Comparison of ENCODE assay signal across 8 cellular contexts in the genomic region with DNA sequence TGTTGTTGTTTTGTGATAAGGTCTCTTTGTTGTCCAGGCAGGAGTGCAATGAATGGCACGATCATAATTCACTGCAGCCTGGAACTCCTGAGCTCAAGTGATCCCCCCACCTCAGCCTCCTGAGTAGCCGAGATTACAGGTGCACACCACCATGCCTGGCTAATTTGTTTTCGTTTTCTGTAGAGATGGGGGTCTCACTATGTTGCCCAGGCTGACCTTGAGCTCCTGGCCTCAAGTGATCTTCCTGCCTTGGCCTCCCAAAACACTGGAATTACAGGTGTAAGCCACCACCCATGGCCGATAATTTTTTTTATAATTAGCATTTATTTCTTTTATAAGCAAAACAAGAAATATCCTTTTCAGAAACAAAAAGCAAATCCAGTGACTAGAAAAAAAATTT. TPM values are rescaled to one million over a fixed set of nuclear protein-coding genes. Genes with fewer than 3 reads are reported as not detected.
A peak's percentile ranks its signal among the peaks of the same experiment; 100 is the strongest.
DNase-seq lines count a peak whose midpoint lies in the region; ATAC-seq, FAIRE-seq and TF ChIP-seq lines count a peak whose summit lies in the region.

No MANE protein-coding gene starts in this region.

- TF ChIP-seq RAD21 in HepG2 (CRISPR knock-in tag; IDR thresholded peaks at IDR 0.05): no peak

- peak overlapping the region; percentile 96 for H3K27ac Mint-ChIP-seq in activated CD8-positive, alpha-beta T cell treated with anti-CD3 and anti-CD28 coated beads for 36 hours
- H3K27ac Mint-ChIP-seq in memory B cell: peak overlapping the region; percentile 82

- H3K9me3 ChIP-seq in HepG2 (ENCODE audit: low read length) (no peaks in the 10 kb centered on the region), right lobe of liver (no peaks in the 10 kb centered on the region), A673 (ENCODE audit: low read depth, low read length, poor library complexity, severe bottlenecking) (no peaks in the 10 kb centered on the region)

- H3K36me3 Mint-ChIP-seq in activated CD8-positive, alpha-beta T cell treated with anti-CD3 and anti-CD28 coated beads for 36 hours (ENCODE audit: low read depth): peaks cover 36% of the 10 kb centered on the region
- H3K36me3 Mint-ChIP-seq in memory B cell: peaks cover 18% of the 10 kb centered on the region

- H3K27ac ChIP-seq in HepG2 (ENCODE audit: extremely low read length, insufficient read depth, low read length) (no peak overlapping the region), right lobe of liver (no peak overlapping the region), A673 (ENCODE audit: low read depth, low read length, poor library complexity, severe bottlenecking) (no peak overlapping the region)

- no peak for TF ChIP-seq CTCF in HepG2 (CRISPR knock-in tag; IDR thresholded peaks at IDR 0.05)
- no peak for TF ChIP-seq CTCF in right lobe of liver (IDR thresholded peaks at IDR 0.05)
- peak; percentile 12 for TF ChIP-seq CTCF in activated CD8-positive, alpha-beta T cell treated with anti-CD3 and anti-CD28 coated beads for 36 hours (IDR thresholded peaks at IDR 0.05)
- no peak for TF ChIP-seq CTCF in A673 (conservative IDR thresholded peaks at IDR 0.05; ENCODE audit: low read depth, low read length)

- H4K20me1 ChIP-seq in HepG2 (ENCODE audit: insufficient read depth, low read length): peaks cover 3% of the 10 kb centered on the region; the same call in 1 of the 2 replicates

- H3K9ac ChIP-seq in HepG2 (ENCODE audit: insufficient read depth, low read depth, low read length): no peak overlapping the region

- H3K4me1 Mint-ChIP-seq in activated CD8-positive, alpha-beta T cell treated with anti-CD3 and anti-CD28 coated beads for 36 hours (ENCODE audit: low read depth): peaks cover 36% of the 10 kb centered on the region
- H3K4me1 Mint-ChIP-seq in memory B cell: peaks cover 22% of the 10 kb centered on the region

- H3K4me3 ChIP-seq in HepG2 (replicated peaks in 1 of 3; ENCODE audit: insufficient read depth in 1 of 3, low read depth in 2 of 3, low read length in 3 of 3) (no peak overlapping the region), right lobe of liver (no peak overlapping the region), A673 (ENCODE audit: low read depth, low read length, poor library complexity, severe bottlenecking) (no peak overlapping the region)

- TF ChIP-seq POLR2A in HepG2 (IDR thresholded peaks at IDR 0.05; ENCODE audit: insufficient read depth in 1 of 2, low read depth in 2 of 2, low read length in 2 of 2) (no peak), right lobe of liver (IDR thresholded peaks at IDR 0.05) (no peak)

- intact Hi-C loops in HepG2 (cut with micrococcal nuclease; ENCODE audit: unreplicated experiment): no loop called here
- intact Hi-C loops in right lobe of liver (cut with DNase I): no loop called here
- intact Hi-C loops in activated CD8-positive, alpha-beta T cell treated with anti-CD3 and anti-CD28 coated beads for 36 hours (cut with micrococcal nuclease): loop anchor here (2.0 to 10.0 kb wide), 4 partner anchors 39 to 206 kb away; partner anchors contain the start of gene THAP9
- intact Hi-C loops in sciatic nerve (cut with DNase I): no loop called here
- intact Hi-C loops in A673 (cut with micrococcal nuclease; ENCODE audit: unreplicated experiment): no loop called here

- BruUV-seq in HepG2 (replicated peaks; lab: Mats Ljungman, UMichigan): no TSS peak
- no TSS peak for BruUV-seq in A673 (replicated peaks; lab: Mats Ljungman, UMichigan)

- POLR2A ChIA-PET in HepG2 (lab: Yijun Ruan, JAX): no interaction called here
- POLR2A ChIA-PET in activated CD8-positive, alpha-beta T cell treated with anti-CD3 and anti-CD28 coated beads for 36 hours (lab: Charles Lee): interaction anchor here (0.9 to 2.8 kb wide), 8 partner anchors 10 to 172 kb away, joined by 3 to 27 read pairs (median 3); no protein-coding TSS in a partner anchor
- POLR2A ChIA-PET in A673 (lab: Charles Lee; ENCODE audit: low non-redundant PET): no interaction called here

- peak overlapping the region; percentile 84 for H3K4me3 Mint-ChIP-seq in activated CD8-positive, alpha-beta T cell treated with anti-CD3 and anti-CD28 coated beads for 36 hours
- H3K4me3 Mint-ChIP-seq in memory B cell: peak overlapping the region; percentile 95

- CTCF ChIA-PET in HepG2 (lab: Yijun Ruan, JAX; ENCODE audit: low intra/inter-chr PET ratio, low total read pairs): no interaction called here
- CTCF ChIA-PET in activated CD8-positive, alpha-beta T cell treated with anti-CD3 and anti-CD28 coated beads for 36 hours (lab: Charles Lee): interaction anchor here (1.0 to 3.3 kb wide), 14 partner anchors 10 to 149 kb away, joined by 3 to 23 read pairs (median 8); no protein-coding TSS in a partner anchor
- CTCF ChIA-PET in A673 (lab: Charles Lee): no interaction called here

- H3K36me3 ChIP-seq in HepG2 (replicated peaks in 1 of 2; ENCODE audit: control insufficient read depth in 1 of 2, insufficient read depth in 2 of 2, low read length in 2 of 2) (peaks cover 1 to 6% of the 10 kb centered on the region in 2 experiments; a peak in 3 of 5 replicates), right lobe of liver (no peaks in the 10 kb centered on the region), A673 (ENCODE audit: insufficient read depth, low read length, poor library complexity, severe bottlenecking) (no peaks in the 10 kb centered on the region)

- DNase-seq in HepG2 (ENCODE audit: low spot score) (no peak), right lobe of liver (no peak), memory B cell (ENCODE audit: low spot score in 2 of 2) (no peak), pons (ENCODE audit: low spot score) (no peak), sciatic nerve (ENCODE audit: low spot score) (no peak), A673 (ENCODE audit: low spot score) (no peak)
- DNase-seq in activated CD8-positive, alpha-beta T cell treated with anti-CD3 and anti-CD28 coated beads for 36 hours: peak; percentile 14

- TF ChIP-seq EP300 in HepG2 (IDR thresholded peaks at IDR 0.05; ENCODE audit: low read depth in 2 of 2, low read length in 2 of 2) (no peak), HepG2 (CRISPR knock-in tag; IDR thresholded peaks at IDR 0.05; ENCODE audit: borderline replicate concordance) (no peak)

- H3K79me2 ChIP-seq in HepG2 (ENCODE audit: insufficient read depth, low read length): peaks cover 50% of the 10 kb centered on the region

- in situ Hi-C loops in HepG2 (cut with HindIII; ENCODE audit: extremely low pct_ligation_motif_present, low pct_unique_long_range_greater_than_20kb): no loop called here

- H3K4me1 ChIP-seq in HepG2 (ENCODE audit: insufficient read depth, low read length): peaks cover 40% of the 10 kb centered on the region
- H3K4me1 ChIP-seq in right lobe of liver: peaks cover 0 to 7% (median 0%) of the 10 kb centered on the region in 4 donors
- H3K4me1 ChIP-seq in A673 (ENCODE audit: insufficient read depth, low read length, poor library complexity, severe bottlenecking): no peaks in the 10 kb centered on the region

- H3K9me3 Mint-ChIP-seq in activated CD8-positive, alpha-beta T cell treated with anti-CD3 and anti-CD28 coated beads for 36 hours: no peaks in the 10 kb centered on the region
- no peaks in the 10 kb centered on the region for H3K9me3 Mint-ChIP-seq in memory B cell

- WGBS in HepG2 (ENCODE audit: low lambda C conversion rate): 88% methylated on average over 4 of the region's 4 CpGs
- 50% methylated on average over 1 of the region's 4 CpGs for WGBS in right lobe of liver (ENCODE audit: insufficient coverage, low coverage, low lambda C conversion rate, missing lambda C conversion rate)

- no peak for FAIRE-seq in HepG2 (lab: Jason Lieb, UNC)

- H3K4me2 ChIP-seq in HepG2 (ENCODE audit: low read depth, low read length): peak overlapping the region; percentile 57; the same call in 1 of the 2 replicates

- ATAC-seq in HepG2 (no peak), right lobe of liver (no peak), memory B cell (ENCODE audit: low read depth) (no peak), HG03097 (IDR thresholded peaks at IDR 0.05; ENCODE audit: low FRiP score, unreplicated experiment) (no peak), sciatic nerve (no peak)
- ATAC-seq in activated CD8-positive, alpha-beta T cell treated with anti-CD3 and anti-CD28 coated beads for 36 hours: no peak

- no peaks in the 10 kb centered on the region for H3K27me3 Mint-ChIP-seq in activated CD8-positive, alpha-beta T cell treated with anti-CD3 and anti-CD28 coated beads for 36 hours
- no peaks in the 10 kb centered on the region for H3K27me3 Mint-ChIP-seq in memory B cell

- H3K27me3 ChIP-seq in HepG2 (ENCODE audit: control insufficient read depth in 1 of 2, insufficient read depth in 2 of 2, low read length in 2 of 2) (no peaks in the 10 kb centered on the region), right lobe of liver (no peaks in the 10 kb centered on the region), A673 (replicated peaks; ENCODE audit: insufficient read depth, low read depth, low read length, poor library complexity) (no peaks in the 10 kb centered on the region)

- no peak overlapping the region for H2AFZ ChIP-seq in HepG2 (ENCODE audit: low read length)

RNA-seq across cellular contexts. Expression of gene PLAC8, which starts 3.6 kb away (rescaled TPM):
- total RNA-seq in HepG2 (2016; rRNA removed; fragmentation: Illumina TruSeq; extraction: Trizol): 3.0 and 4.1 TPM in 2 replicates
- 0.26 TPM in 1 of 2 replicates, not detected in the other for total RNA-seq in HepG2 (2016; cell fraction: cytosol; rRNA removed; fragmentation: Illumina TruSeq; extraction: Trizol; ENCODE audit: low read depth)
- 4.4 and 5.4 TPM in 2 replicates for total RNA-seq in HepG2 (2016; cell fraction: insoluble cytoplasmic fraction; rRNA removed; fragmentation: Illumina TruSeq; extraction: Trizol)
- 0.41 and 1.4 TPM in 2 replicates for total RNA-seq in HepG2 (2016; cell fraction: membrane; rRNA removed; fragmentation: Illumina TruSeq; extraction: Trizol)
- total RNA-seq in HepG2 (2016; cell fraction: nucleus; rRNA removed; fragmentation: Illumina TruSeq; extraction: Trizol): 0.62 and 2.0 TPM in 2 replicates
- polyA plus RNA-seq in HepG2 (2011; rRNA removed): 114 and 174 TPM in 2 replicates
- 89.3 and 91.5 TPM in 2 replicates for polyA plus RNA-seq in HepG2 (2011; cell fraction: cytosol; rRNA removed)
- 32.8 and 35.4 TPM in 2 replicates for polyA plus RNA-seq in HepG2 (2011; cell fraction: nucleus; rRNA removed)
- polyA plus RNA-seq in HepG2 (2012): 48.6 and 109 TPM in 2 replicates
- 0.60 and 0.87 TPM in 2 replicates for polyA plus RNA-seq in HepG2 (2016; cell fraction: cytosol; fragmentation: Illumina TruSeq; extraction: Trizol; ENCODE audit: low read depth)
- polyA plus RNA-seq in HepG2 (2016; cell fraction: insoluble cytoplasmic fraction; fragmentation: Illumina TruSeq; extraction: Trizol; ENCODE audit: low read depth): 2.7 and 7.6 TPM in 2 replicates
- polyA plus RNA-seq in HepG2 (2016; cell fraction: membrane; fragmentation: Illumina TruSeq; extraction: Trizol; ENCODE audit: low read depth): 1.3 and 1.9 TPM in 2 replicates
- 2.5 and 2.6 TPM in 2 replicates for polyA plus RNA-seq in HepG2 (2016; cell fraction: nucleus; fragmentation: Illumina TruSeq; extraction: Trizol; ENCODE audit: insufficient read depth, low read depth)
- polyA minus RNA-seq in HepG2 (2011; rRNA and poly(A)+ RNA removed; ENCODE audit: low replicate concordance): 14.2 and 63.9 TPM in 2 replicates
- 51.4 and 53.3 TPM in 2 replicates for polyA minus RNA-seq in HepG2 (2011; cell fraction: cytosol; rRNA and poly(A)+ RNA removed)
- polyA minus RNA-seq in HepG2 (2011; cell fraction: nucleus; rRNA and poly(A)+ RNA removed): 30.3 and 46.6 TPM in 2 replicates
- total RNA-seq in right lobe of liver: 10 to 100 TPM in 4 of 6 experiments, 1 to 10 TPM in 2; 6.0 to 18.9 (median 11.8) TPM
- total RNA-seq in activated CD8-positive, alpha-beta T cell treated with anti-CD3 and anti-CD28 coated beads for 36 hours: 100 to 1,000 TPM in 1 of 2 experiments, 10 to 100 TPM in 1; 88.7 to 101 TPM
- 4.5 TPM for total RNA-seq in sciatic nerve
- total RNA-seq in A673 (2021): 0.41 TPM in 1 of 2 replicates, not detected in the other

Comparison
In these comparisons a context has a peak if more than half of its experiments do, and no peak if none do; other contexts are left out.
1. RNA of gene PLAC8, which starts 3.6 kb away (total RNA-seq): 88.7 to 101 TPM in activated CD8-positive, alpha-beta T cell treated with anti-CD3 and anti-CD28 coated beads for 36 hours; 6.0 to 18.9 TPM in right lobe of liver, 4.5 TPM in sciatic nerve (single experiment), 0.26 to 5.4 TPM in HepG2 and 0.41 TPM in A673; every median in the first group is over 4 times any median in the second.